In the genomic region with DNA sequence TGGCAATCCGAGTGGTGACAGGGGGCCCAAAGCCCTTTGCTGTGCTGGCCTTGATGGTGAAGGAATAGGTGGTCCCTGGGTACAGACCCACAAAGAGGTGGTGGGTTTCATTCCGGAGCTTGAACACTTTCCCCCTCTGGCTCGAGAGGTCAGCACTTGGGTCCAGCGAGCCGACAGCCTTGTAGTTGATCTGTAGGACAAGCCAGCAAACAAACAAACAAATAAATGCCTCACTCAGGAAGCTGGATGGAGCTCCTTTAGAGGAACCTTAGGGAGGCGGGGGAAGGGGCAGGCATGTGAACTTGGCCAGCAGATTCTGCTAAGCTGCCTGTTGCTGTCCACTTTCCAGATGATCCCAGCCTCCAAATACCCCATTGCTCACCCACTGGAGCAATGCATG, we compare ENCODE assay signal across 37 cellular contexts.
"Had no signal": no experiment of that assay in that cellular context is flagged by ENCODE, and none has a peak within 500 bp of the region (broad histone marks: within the 10 kb centered on the region; RNA-seq: fewer than 3 reads in every experiment).

No MANE protein-coding gene starts in this region.

- ATAC-seq: activated CD8-positive, alpha-beta T cell treated with anti-CD3 and anti-CD28 coated beads for 36 hours; activated naive CD4-positive, alpha-beta T cell treated with anti-CD3 and anti-CD28 coated beads, Interleukin-2, amount 50 U/mL, for 72 hours; activated T-cell treated with anti-CD3 and anti-CD28 coated beads, Interleukin-2, amount 50 U/mL, for 4 hours; activated T-cell treated with anti-CD3 and anti-CD28 coated beads, Interleukin-2, amount 50 U/mL, for 72 hours; activated T-helper 17 cell treated with anti-CD3 and anti-CD28 coated beads, Interleukin-2, amount 50 U/mL, for 72 hours; body of pancreas had no signal

- H3K27ac Mint-ChIP-seq: activated B cell treated with CpG ODN at 0.5 μM for 24 hours; activated CD4-positive, alpha-beta memory T cell treated with anti-CD3 and anti-CD28 coated beads for 36 hours; activated CD4-positive, alpha-beta T cell treated with anti-CD3 and anti-CD28 coated beads, Interleukin-2, amount 10 ng/mL, durations not matched to agents 24 days and 14 days; activated CD8-positive, alpha-beta T cell treated with anti-CD3 and anti-CD28 coated beads for 36 hours; activated naive CD4-positive, alpha-beta T cell treated with anti-CD3 and anti-CD28 coated beads for 36 hours; activated naive CD4-positive, alpha-beta T cell treated with anti-CD3 and anti-CD28 coated beads, Interleukin-2, amount 50 U/mL, for 72 hours; activated naive CD8-positive, alpha-beta T cell treated with anti-CD3 and anti-CD28 coated beads for 36 hours; activated T-cell treated with anti-CD3 and anti-CD28 coated beads, Interleukin-2, amount 50 U/mL, for 72 hours; activated T-helper 1 cell treated with anti-CD3 and anti-CD28 coated beads, Interleukin-12 subunit alpha, Interleukin-12 subunit beta, Interleukin-2, Interleukin-4 antibody, amounts not matched to agents 30 ng/mL and 10 ng/mL and 1 ng/mL, durations not matched to agents 14 hours and 24 hours and 36 hours; activated T-helper 17 cell treated with anti-CD3 and anti-CD28 coated beads, Interleukin-2, amount 50 U/mL, for 72 hours; T-helper 1 cell treated with Interleukin-12 subunit alpha and Interleukin-12 subunit beta and Interleukin-4 antibody, amounts not matched to agents 30 μg/mL and 1 μg/mL, for 36 hours; T-helper 2 cell treated with Interferon-gamma antibody and Interleukin-4, amounts not matched to agents 5 μg/mL and 100 μg/mL, for 36 hours had no signal

- H3K9me3 ChIP-seq: adrenal gland, body of pancreas, breast epithelium had no signal

- FAIRE-seq: astrocyte, TTC549 had no signal

- H3K27me3 Mint-ChIP-seq: activated B cell treated with CpG ODN at 0.5 μM for 24 hours; activated CD4-positive, alpha-beta memory T cell treated with anti-CD3 and anti-CD28 coated beads for 36 hours; activated CD4-positive, alpha-beta T cell treated with anti-CD3 and anti-CD28 coated beads, Interleukin-2, amount 10 ng/mL, durations not matched to agents 24 days and 14 days; activated CD8-positive, alpha-beta T cell treated with anti-CD3 and anti-CD28 coated beads for 36 hours; activated naive CD8-positive, alpha-beta T cell treated with anti-CD3 and anti-CD28 coated beads for 36 hours; activated T-helper 17 cell treated with anti-CD3 and anti-CD28 coated beads, Interleukin-2, amount 50 U/mL, for 72 hours had no signal

- DNase-seq: activated B cell treated with CpG ODN at 0.5 μM for 24 hours; activated CD4-positive, alpha-beta memory T cell treated with anti-CD3 and anti-CD28 coated beads for 36 hours; activated CD4-positive, alpha-beta T cell treated with anti-CD3 and anti-CD28 coated beads for 4 hours; activated CD4-positive, alpha-beta T cell treated with anti-CD3 and anti-CD28 coated beads, Interleukin-2, amount 10 ng/mL, durations not matched to agents 24 days and 14 days; activated CD4-positive, alpha-beta T cell treated with anti-CD3 and anti-CD28 coated beads, Interleukin-2, amount 50 U/mL, for 1 hour; activated CD4-positive, alpha-beta T cell treated with anti-CD3 and anti-CD28 coated beads, Interleukin-2, amount 50 U/mL, for 4 hours; activated CD4-positive, CD25-positive, alpha-beta regulatory T cell treated with anti-CD3 and anti-CD28 coated beads, Interleukin-2, amount 50 U/mL, for 72 hours; activated CD8-positive, alpha-beta memory T cell treated with anti-CD3 and anti-CD28 coated beads, Interleukin-2, amount 50 U/mL, for 4 hours; activated CD8-positive, alpha-beta T cell treated with anti-CD3 and anti-CD28 coated beads for 36 hours; activated effector memory CD4-positive, alpha-beta T cell treated with anti-CD3 and anti-CD28 coated beads, Interleukin-2, amount 50 U/mL, for 16 hours; activated gamma-delta T cell treated with Interleukin-2 at 50 U/mL for 16 hours; activated naive CD4-positive, alpha-beta T cell; activated naive CD4-positive, alpha-beta T cell treated with anti-CD3 and anti-CD28 coated beads for 36 hours; activated naive CD4-positive, alpha-beta T cell treated with anti-CD3 and anti-CD28 coated beads, Interleukin-2, amount 50 U/mL, for 16 hours; activated naive CD8-positive, alpha-beta T cell treated with anti-CD3 and anti-CD28 coated beads for 36 hours; activated T-cell treated with anti-CD3 and anti-CD28 coated beads for 4 hours; activated T-cell treated with anti-CD3 and anti-CD28 coated beads, Interleukin-2, amount 50 U/mL, for 1 hour; activated T-cell treated with anti-CD3 and anti-CD28 coated beads, Interleukin-2, amount 50 U/mL, for 4 hours; activated T-cell treated with anti-CD3 and anti-CD28 coated beads, Interleukin-2, amount 50 U/mL, for 72 hours; adrenal gland; amniotic stem cell; aorta; body of pancreas; brain microvascular endothelial cell; central memory CD4-positive, alpha-beta T cell; T-helper 1 cell; T-helper 2 cell; T-helper 9 cell had no signal

- H3K4me3 ChIP-seq: adrenal gland, body of pancreas, breast epithelium had no signal

- H3K36me3 ChIP-seq: adrenal gland, brain microvascular endothelial cell, breast epithelium had no signal

- H3K4me1 Mint-ChIP-seq: activated B cell treated with CpG ODN at 0.5 μM for 24 hours; activated CD4-positive, alpha-beta T cell treated with anti-CD3 and anti-CD28 coated beads, Interleukin-2, amount 10 ng/mL, durations not matched to agents 24 days and 14 days; activated naive CD8-positive, alpha-beta T cell treated with anti-CD3 and anti-CD28 coated beads for 36 hours; activated T-helper 17 cell treated with anti-CD3 and anti-CD28 coated beads, Interleukin-2, amount 50 U/mL, for 72 hours had no signal

- H3K4me1 ChIP-seq: adrenal gland, body of pancreas, breast epithelium had no signal

- H3K9me3 Mint-ChIP-seq: activated B cell treated with CpG ODN at 0.5 μM for 24 hours; activated CD4-positive, alpha-beta memory T cell treated with anti-CD3 and anti-CD28 coated beads for 36 hours; activated CD4-positive, alpha-beta T cell treated with anti-CD3 and anti-CD28 coated beads, Interleukin-2, amount 10 ng/mL, durations not matched to agents 24 days and 14 days; activated CD8-positive, alpha-beta T cell treated with anti-CD3 and anti-CD28 coated beads for 36 hours; activated naive CD4-positive, alpha-beta T cell treated with anti-CD3 and anti-CD28 coated beads for 36 hours; activated naive CD8-positive, alpha-beta T cell treated with anti-CD3 and anti-CD28 coated beads for 36 hours; activated T-cell treated with anti-CD3 and anti-CD28 coated beads, Interleukin-2, amount 50 U/mL, for 4 hours; activated T-helper 1 cell treated with anti-CD3 and anti-CD28 coated beads, Interleukin-12 subunit alpha, Interleukin-12 subunit beta, Interleukin-2, Interleukin-4 antibody, amounts not matched to agents 30 ng/mL and 10 ng/mL and 1 ng/mL, durations not matched to agents 14 hours and 24 hours and 36 hours; T-helper 1 cell treated with Interleukin-12 subunit alpha and Interleukin-12 subunit beta and Interleukin-4 antibody, amounts not matched to agents 30 μg/mL and 1 μg/mL, for 36 hours had no signal

- H3K27me3 ChIP-seq: adrenal gland, body of pancreas, brain microvascular endothelial cell, breast epithelium had no signal

- H3K36me3 Mint-ChIP-seq: activated CD4-positive, alpha-beta memory T cell treated with anti-CD3 and anti-CD28 coated beads for 36 hours; activated naive CD4-positive, alpha-beta T cell treated with anti-CD3 and anti-CD28 coated beads, Interleukin-2, amount 50 U/mL, for 72 hours; activated naive CD8-positive, alpha-beta T cell treated with anti-CD3 and anti-CD28 coated beads for 36 hours had no signal

- H3K27ac ChIP-seq: adrenal gland, body of pancreas, brain microvascular endothelial cell, breast epithelium, VCaP had no signal

- H3K4me3 Mint-ChIP-seq: activated B cell treated with CpG ODN at 0.5 μM for 24 hours; activated CD4-positive, alpha-beta memory T cell treated with anti-CD3 and anti-CD28 coated beads for 36 hours; activated CD4-positive, alpha-beta T cell treated with anti-CD3 and anti-CD28 coated beads, Interleukin-2, amount 10 ng/mL, durations not matched to agents 24 days and 14 days; activated CD8-positive, alpha-beta T cell treated with anti-CD3 and anti-CD28 coated beads for 36 hours; activated naive CD4-positive, alpha-beta T cell treated with anti-CD3 and anti-CD28 coated beads for 36 hours; activated naive CD8-positive, alpha-beta T cell treated with anti-CD3 and anti-CD28 coated beads for 36 hours; activated T-cell treated with anti-CD3 and anti-CD28 coated beads, Interleukin-2, amount 50 U/mL, for 4 hours; activated T-cell treated with anti-CD3 and anti-CD28 coated beads, Interleukin-2, amount 50 U/mL, for 72 hours; activated T-helper 1 cell treated with anti-CD3 and anti-CD28 coated beads, Interleukin-12 subunit alpha, Interleukin-12 subunit beta, Interleukin-2, Interleukin-4 antibody, amounts not matched to agents 30 ng/mL and 10 ng/mL and 1 ng/mL, durations not matched to agents 14 hours and 24 hours and 36 hours; activated T-helper 17 cell treated with anti-CD3 and anti-CD28 coated beads, Interleukin-2, amount 50 U/mL, for 72 hours; T-helper 1 cell treated with Interleukin-12 subunit alpha and Interleukin-12 subunit beta and Interleukin-4 antibody, amounts not matched to agents 30 μg/mL and 1 μg/mL, for 36 hours; T-helper 2 cell treated with Interferon-gamma antibody and Interleukin-4, amounts not matched to agents 5 μg/mL and 100 μg/mL, for 36 hours had no signal
